ENCODE assay signal across 21 cellular contexts in the genomic region with DNA sequence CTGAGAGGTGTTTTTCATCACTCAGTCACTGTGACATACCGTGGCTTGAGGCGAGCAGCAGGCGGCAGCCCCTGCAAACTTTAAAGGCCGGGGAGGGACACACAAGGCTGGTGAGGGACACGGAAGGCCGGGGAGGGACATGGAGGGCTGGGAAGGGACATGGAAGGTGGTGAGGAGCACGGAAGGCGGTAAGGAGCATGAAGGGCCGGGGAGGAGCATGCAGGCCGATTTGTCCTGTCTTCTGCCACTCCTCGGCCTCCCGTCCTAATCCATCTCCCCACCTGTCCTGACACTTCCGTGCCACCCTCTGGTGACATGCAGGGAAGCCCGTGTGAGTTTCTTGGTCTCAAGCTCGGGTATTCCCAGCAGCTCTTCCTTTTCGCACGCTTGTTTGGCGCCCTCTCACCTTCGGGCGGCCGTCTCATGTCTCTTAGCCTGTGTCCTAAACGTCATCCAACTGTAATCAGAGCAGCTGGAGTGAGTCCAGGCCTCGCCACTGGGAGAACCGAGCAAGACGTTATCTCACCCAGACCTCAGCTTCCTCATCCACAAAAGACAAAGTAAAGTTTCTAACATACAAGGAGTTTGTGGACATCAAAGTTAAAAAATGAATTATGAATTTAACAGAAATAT.
DNase-seq lines count a peak whose midpoint lies in the region; ATAC-seq and TF ChIP-seq lines count a peak whose summit lies in the region.
"Had no signal": no experiment of that assay in that cellular context is flagged by ENCODE, and none has a peak within 500 bp of the region (broad histone marks: within the 10 kb centered on the region; RNA-seq: fewer than 3 reads in every experiment).

No MANE protein-coding gene starts in this region.

- peaks cover 4% of the 10 kb centered on the region for H3K9me3 ChIP-seq in suprapubic skin

- peaks cover 28% of the 10 kb centered on the region for H3K9me3 Mint-ChIP-seq in nephron progenitor cell
- H3K9me3 Mint-ChIP-seq: activated T-helper 2 cell treated with anti-CD3 and anti-CD28 coated beads, Interferon-gamma antibody, Interleukin-2, Interleukin-4, amounts not matched to agents 10 μg/mL and 5 μg/mL and 100 μg/mL, durations not matched to agents 14 hours and 24 hours and 36 hours had no signal

- WGBS in suprapubic skin = 54% methylated on average over 25 of the region's 25 CpGs

- H3K27ac ChIP-seq in coronary artery = no peak overlapping the region
- no peak overlapping the region for H3K27ac ChIP-seq in suprapubic skin
- H3K27ac ChIP-seq: cardiac muscle cell, SK-N-MC had no signal

- H3K4me1 ChIP-seq in suprapubic skin = no peaks in the 10 kb centered on the region

- DNase-seq in NCI-H2029 (lab: John Stamatoyannopoulos, UW) (peak; percentile 17), NCI-H2029 treated with DMSO at 0.1 percent for 48 hours (lab: John Stamatoyannopoulos, UW) (no peak), SHP77 treated with DMSO at 0.1 percent for 48 hours (lab: John Stamatoyannopoulos, UW) (peak; percentile 26), coronary artery (ENCODE audit: low spot score) (peak; percentile 61), nephron progenitor cell (no peak), suprapubic skin (ENCODE audit: low spot score in 2 of 2) (no peak)
- DNase-seq: activated CD4-positive, alpha-beta T cell treated with anti-CD3 and anti-CD28 coated beads for 36 hours; DMS 273 treated with DMSO at 0.1 percent for 48 hours; KBM-7; left colon; midbrain; NCI-H524 treated with DMSO at 0.1 percent for 48 hours; PC-3; stimulated activated CD4-positive, alpha-beta T cell treated with anti-CD3 and anti-CD28 coated beads, Interleukin-4, amount 100 ng/mL, for 1 hour; T-helper 9 cell had no signal

- no peaks in the 10 kb centered on the region for H3K36me3 Mint-ChIP-seq in nephron progenitor cell (ENCODE audit: low read depth)

- TF ChIP-seq CTCF in coronary artery (IDR thresholded peaks at IDR 0.05) (no peak), nephron progenitor cell (IDR thresholded peaks at IDR 0.05) (no peak), suprapubic skin (IDR thresholded peaks at IDR 0.05) (no peak)

- TF ChIP-seq EP300 in suprapubic skin (IDR thresholded peaks at IDR 0.05) = no peak

- peaks cover 35% of the 10 kb centered on the region for H3K27me3 ChIP-seq in suprapubic skin

- H3K4me1 Mint-ChIP-seq in nephron progenitor cell = peaks cover 18% of the 10 kb centered on the region

- H3K36me3 ChIP-seq in suprapubic skin = no peaks in the 10 kb centered on the region
- H3K36me3 ChIP-seq: cardiac muscle cell had no signal

- TF ChIP-seq POLR2A in suprapubic skin (IDR thresholded peaks at IDR 0.05) = no peak

- H3K4me3 ChIP-seq in coronary artery (no peak overlapping the region), suprapubic skin (no peak overlapping the region)
- H3K4me3 ChIP-seq: cardiac muscle cell, SK-N-MC, smooth muscle cell had no signal

- H3K4me3 Mint-ChIP-seq in nephron progenitor cell = peak overlapping the region; percentile 3
- H3K4me3 Mint-ChIP-seq: activated CD4-positive, alpha-beta T cell treated with anti-CD3 and anti-CD28 coated beads for 36 hours had no signal

- ATAC-seq in GM21529 (IDR thresholded peaks at IDR 0.05; ENCODE audit: unreplicated experiment) (no peak), GM19395 (IDR thresholded peaks at IDR 0.05; ENCODE audit: unreplicated experiment) (no peak)
- ATAC-seq: activated CD4-positive, alpha-beta T cell treated with anti-CD3 and anti-CD28 coated beads for 36 hours; left colon; PC-3 had no signal

- peak overlapping the region; percentile 60 for H3K27ac Mint-ChIP-seq in nephron progenitor cell
- H3K27ac Mint-ChIP-seq: activated CD4-positive, alpha-beta T cell treated with anti-CD3 and anti-CD28 coated beads for 36 hours; activated T-helper 2 cell treated with anti-CD3 and anti-CD28 coated beads, Interferon-gamma antibody, Interleukin-2, Interleukin-4, amounts not matched to agents 10 μg/mL and 5 μg/mL and 100 μg/mL, durations not matched to agents 14 hours and 24 hours and 36 hours had no signal

- H3K27me3 Mint-ChIP-seq in nephron progenitor cell (ENCODE audit: low read depth, poor library complexity) = peaks cover 59% of the 10 kb centered on the region

Comparison
In these comparisons a context has a peak if more than half of its experiments do, and no peak if none do; other contexts are left out.
1. DNase-seq: peak in NCI-H2029 (single experiment), SHP77 treated with DMSO at 0.1 percent for 48 hours (single experiment) and coronary artery (single experiment); none in NCI-H2029 treated with DMSO at 0.1 percent for 48 hours (single experiment), nephron progenitor cell (single experiment) and suprapubic skin (0 of 2).